Comparison of ENCODE assay signal across 8 cellular contexts in genomic region chr5:71782771-71783770, GRCh38.
DNase-seq lines count a peak whose midpoint lies in the region; ATAC-seq and TF ChIP-seq lines count a peak whose summit lies in the region.

No MANE protein-coding gene starts in this region.

- H3K4me3 ChIP-seq in HEK293 (ENCODE audit: low read depth, low read length): no peak overlapping the region
- no peak overlapping the region for H3K4me3 ChIP-seq in Loucy (ENCODE audit: low read length, poor library complexity, severe bottlenecking)
- peak overlapping the region; percentile 3 for H3K4me3 ChIP-seq in RWPE2 (ENCODE audit: severe bottlenecking)
- H3K4me3 ChIP-seq in right atrium auricular region: peak overlapping the region in 1 of 2 donors; percentile 30

- CTCF ChIA-PET in HEK293 (lab: Yijun Ruan, JAX): interaction anchor here (0.6 to 2.1 kb wide), 28 partner anchors 9 to 749 kb away, joined by 3 to 14 read pairs (median 3); no protein-coding TSS in a partner anchor

- no peaks in the 10 kb centered on the region for H3K9me2 ChIP-seq in Loucy (replicated peaks; ENCODE audit: low read depth, low read length)

- H3K27me3 ChIP-seq in Loucy (ENCODE audit: insufficient read depth, low read length, poor library complexity, severe bottlenecking): no peaks in the 10 kb centered on the region
- H3K27me3 ChIP-seq in RWPE2 (ENCODE audit: insufficient read depth, poor library complexity, severe bottlenecking): no peaks in the 10 kb centered on the region
- no peaks in the 10 kb centered on the region for H3K27me3 ChIP-seq in right atrium auricular region

- no peak for DNase-seq in RWPE2 (ENCODE audit: low spot score)
- peak in 55 of 56 donors; percentile 8 to 92 (median 66) for DNase-seq in amygdala (lab: John Stamatoyannopoulos, UW)
- peak; percentile 86 for DNase-seq in right atrium auricular region (ENCODE audit: low spot score)
- peak; percentile 17 for DNase-seq in pulmonary artery endothelial cell (ENCODE audit: low read depth, low spot score)
- no peak for DNase-seq in GDM1 (lab: John Stamatoyannopoulos, UW)

- POLR2A ChIA-PET in HEK293 (lab: Yijun Ruan, JAX): interaction anchor here (1.1 kb wide), 1 partner anchor 537 kb away, joined by 4 read pairs; the partner anchor contains the start of genes MRPS27 and PTCD2

- H3K4me2 ChIP-seq in Loucy (ENCODE audit: low read depth, low read length, poor library complexity, severe bottlenecking): peak overlapping the region; percentile 32

- ATAC-seq in RWPE2 (ENCODE audit: low read depth): peak; percentile 77

- no peaks in the 10 kb centered on the region for H3K4me1 ChIP-seq in HEK293 (ENCODE audit: control insufficient read depth, insufficient read depth, low read length)
- peaks cover 4% of the 10 kb centered on the region for H3K4me1 ChIP-seq in Loucy (ENCODE audit: insufficient read depth, low read length, poor library complexity, severe bottlenecking)
- no peaks in the 10 kb centered on the region for H3K4me1 ChIP-seq in RWPE2 (ENCODE audit: insufficient read depth, poor library complexity, severe bottlenecking)
- peaks cover 0 to 16% of the 10 kb centered on the region in 2 donors for H3K4me1 ChIP-seq in right atrium auricular region

- peak overlapping the region; percentile 72 for H2AFZ ChIP-seq in Loucy (ENCODE audit: low read length)

- H3K9ac ChIP-seq in Loucy (ENCODE audit: low read depth, low read length, poor library complexity, severe bottlenecking): peak overlapping the region; percentile 11

- TF ChIP-seq CTCF in GM12873 (IDR thresholded peaks at IDR 0.05; ENCODE audit: insufficient read depth, low read depth, low read length, missing control alignments) (peak; percentile 77), HEK293 (tag by site-specific recombination; IDR thresholded peaks at IDR 0.05) (0 out of 2 replicates have a peak, but pooled peaks have one; percentile 46), Loucy (conservative IDR thresholded peaks at IDR 0.05; ENCODE audit: low read length) (peak; percentile 90), RWPE2 (IDR thresholded peaks at IDR 0.05; ENCODE audit: poor library complexity, severe bottlenecking) (peak; percentile 97), right atrium auricular region (IDR thresholded peaks at IDR 0.05) (peak; percentile 65 to 89)

- H3K36me3 ChIP-seq in HEK293 (ENCODE audit: control insufficient read depth in 2 of 2, insufficient read depth in 1 of 2, low read length in 2 of 2): no peaks in the 10 kb centered on the region
- no peaks in the 10 kb centered on the region for H3K36me3 ChIP-seq in Loucy (ENCODE audit: insufficient read depth, low read length)
- no peaks in the 10 kb centered on the region for H3K36me3 ChIP-seq in RWPE2 (ENCODE audit: low read depth)
- no peaks in the 10 kb centered on the region for H3K36me3 ChIP-seq in right atrium auricular region

- no peaks in the 10 kb centered on the region for H3F3A ChIP-seq in Loucy (ENCODE audit: low read depth)

- H3K9me3 ChIP-seq in HEK293 (ENCODE audit: control insufficient read depth, insufficient read depth, low read depth, low read length) (no peaks in the 10 kb centered on the region), Loucy (ENCODE audit: insufficient read depth, low read depth, low read length) (no peaks in the 10 kb centered on the region), RWPE2 (ENCODE audit: severe bottlenecking) (no peaks in the 10 kb centered on the region), right atrium auricular region (no peaks in the 10 kb centered on the region)

- no peaks in the 10 kb centered on the region for H3K79me2 ChIP-seq in Loucy (ENCODE audit: insufficient read depth, low read length)

- no peaks in the 10 kb centered on the region for H4K20me1 ChIP-seq in Loucy (ENCODE audit: insufficient read depth, low read length, poor library complexity, severe bottlenecking)

- H3K27ac ChIP-seq in HEK293 (ENCODE audit: extremely low read depth, low read depth, low read length) (no peak overlapping the region), RWPE2 (ENCODE audit: poor library complexity, severe bottlenecking) (no peak overlapping the region), right atrium auricular region (peak overlapping the region; percentile 39 to 59)

TF ChIP-seq in HEK293, 187 proteins besides CTCF, POLR2A, EP300 and RAD21 (continues in another document):
- TF ChIP-seq ZNF701 (tag by site-specific recombination; IDR thresholded peaks at IDR 0.05) (no peak), ZNF335 (tag by site-specific recombination; conservative IDR thresholded peaks at IDR 0.05) (no peak), ZNF654 (tag by site-specific recombination; IDR thresholded peaks at IDR 0.05; ENCODE audit: low read depth) (peak; percentile 89), ZNF426 (tag by site-specific recombination; IDR thresholded peaks at IDR 0.05) (no peak), ZNF585B (tag by site-specific recombination; IDR thresholded peaks at IDR 0.05) (no peak), ZNF280D (tag by site-specific recombination; IDR thresholded peaks at IDR 0.05) (no peak), MZF1 (tag by site-specific recombination; IDR thresholded peaks at IDR 0.05; ENCODE audit: borderline replicate concordance) (peak; percentile 59; the same call in 1 of the 2 replicates), KLF9 (tag by site-specific recombination; IDR thresholded peaks at IDR 0.05; ENCODE audit: low read depth) (no peak), ZNF837 (tag by site-specific recombination; IDR thresholded peaks at IDR 0.05) (no peak), ZBTB6 (tag by site-specific recombination; IDR thresholded peaks at IDR 0.05) (no peak), ZNF23 (tag by site-specific recombination; IDR thresholded peaks at IDR 0.05; ENCODE audit: borderline replicate concordance) (no peak), ZNF777 (tag by site-specific recombination; IDR thresholded peaks at IDR 0.05; ENCODE audit: borderline replicate concordance) (no peak), ZNF529 (tag by site-specific recombination; IDR thresholded peaks at IDR 0.05; ENCODE audit: insufficient replicate concordance) (no peak), HOXA7 (CRISPR knock-in tag; IDR thresholded peaks at IDR 0.05; ENCODE audit: borderline replicate concordance) (no peak), ZNF24 (tag by site-specific recombination; IDR thresholded peaks at IDR 0.05) (no peak), ZNF175 (tag by site-specific recombination; IDR thresholded peaks at IDR 0.05) (no peak), ZBTB17 (tag by site-specific recombination; IDR thresholded peaks at IDR 0.05) (peak; percentile 39; the same call in 1 of the 2 replicates)

Comparison
In these comparisons a context has a peak if more than half of its experiments do, and no peak if none do; other contexts are left out.
1. CTCF ChIP-seq: peak in every context shown above with its lines; median percentile 97 in RWPE2; 90 in Loucy; 77 in GM12873; 77 in right atrium auricular region; 46 in HEK293.
2. H3K27ac ChIP-seq: peak in right atrium auricular region (2 of 2); none in HEK293 (single experiment) and RWPE2 (single experiment).
3. DNase-seq: peak in amygdala (55 of 56), right atrium auricular region (single experiment) and pulmonary artery endothelial cell (single experiment); none in RWPE2 (single experiment) and GDM1 (single experiment).